13 cellular contexts compared by ENCODE assay signal in the genomic region with DNA sequence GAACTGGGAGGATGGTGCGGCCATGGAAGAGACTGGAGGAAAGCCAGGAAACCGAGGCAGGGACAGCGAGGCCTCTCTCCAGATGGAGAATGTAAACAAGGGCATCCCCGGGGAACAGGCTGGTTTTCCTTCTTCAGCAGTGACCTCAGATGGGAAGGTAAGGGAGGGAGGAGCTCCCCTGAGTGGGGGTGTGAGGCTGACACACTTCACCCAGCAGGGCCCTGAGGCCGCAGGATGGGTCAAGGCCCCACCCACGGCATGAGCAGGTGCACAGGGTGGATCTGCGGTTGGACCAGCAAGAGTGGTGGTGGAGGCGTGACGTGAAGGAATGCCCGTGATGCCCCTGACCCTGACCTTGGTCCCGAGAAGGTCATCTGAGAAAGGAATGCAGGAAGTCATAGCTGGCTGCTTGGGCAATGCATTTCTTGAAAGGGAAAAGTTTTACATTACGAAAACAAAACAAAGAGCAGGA. TPM values are rescaled to one million over a fixed set of nuclear protein-coding genes. Genes with fewer than 3 reads are reported as not detected.
A peak's percentile ranks its signal among the peaks of the same experiment; 100 is the strongest.
DNase-seq lines count a peak whose midpoint lies in the region; ATAC-seq and TF ChIP-seq lines count a peak whose summit lies in the region.
"Had no signal": no experiment of that assay in that cellular context is flagged by ENCODE, and none has a peak within 500 bp of the region (broad histone marks: within the 10 kb centered on the region; RNA-seq: fewer than 3 reads in every experiment).

No MANE protein-coding gene starts in this region.

- H3K4ac ChIP-seq in IMR-90 (ENCODE audit: low read depth, low read length): peak overlapping the region; percentile 9; the same call in 1 of the 2 replicates

- no peak overlapping the region for H4K91ac ChIP-seq in IMR-90 (ENCODE audit: insufficient read depth, low read depth, low read length)

- H3K4me1 ChIP-seq in IMR-90 (ENCODE audit: control insufficient read depth, insufficient read depth, low read length) (peaks cover 15% of the 10 kb centered on the region; the same call in 1 of the 2 replicates), gastrocnemius medialis (peaks cover 0 to 3% of the 10 kb centered on the region in 2 donors)

- H3K18ac ChIP-seq in IMR-90 (ENCODE audit: low read depth, low read length): no peak overlapping the region

- in situ Hi-C loops in IMR-90 (cut with MboI; ENCODE audit: low sequenced_read_pairs): no loop called here
- in situ Hi-C loops in gastrocnemius medialis (cut with MboI; ENCODE audit: low sequenced_read_pairs in 4 of 4): no loop called here

- H3K9me1 ChIP-seq in IMR-90 (ENCODE audit: insufficient read depth, low read length): peaks cover 19% of the 10 kb centered on the region

- ATAC-seq in IMR-90 (ENCODE audit: low read depth) (peak; percentile 82), gastrocnemius medialis (no peak), HG03097 (IDR thresholded peaks at IDR 0.05; ENCODE audit: low FRiP score, unreplicated experiment) (no peak), GM19463 (IDR thresholded peaks at IDR 0.05; ENCODE audit: unreplicated experiment) (no peak)

- H3K23ac ChIP-seq in IMR-90 (ENCODE audit: low read depth, low read length): no peak overlapping the region

- POLR2A ChIA-PET in IMR-90 (lab: Charles Lee; ENCODE audit: unreplicated experiment): no interaction called here

- H2BK120ac ChIP-seq in IMR-90 (ENCODE audit: low read depth, low read length): no peak overlapping the region

- DNase-seq in IMR-90 (peak; percentile 54), chondrocyte (ENCODE audit: low spot score) (no peak), islet precursor cell (peak; percentile 46), gastrocnemius medialis (no peak), activated gamma-delta T cell treated with Interleukin-2 at 50 U/mL for 16 hours (no peak)
- DNase-seq in activated effector memory CD4-positive, alpha-beta T cell treated with Interleukin-2 at 50 U/mL for 16 hours: no peak
- DNase-seq: activated CD4-positive, alpha-beta memory T cell treated with anti-CD3 and anti-CD28 coated beads, Interleukin-2, amount 10 ng/mL, durations not matched to agents 7 days and 5 days; left cardiac atrium; NCI-H2029; nucleus accumbens; SIG-M5 had no signal

- no peak for TF ChIP-seq CTCF in IMR-90 (conservative IDR thresholded peaks at IDR 0.05; ENCODE audit: low read depth, low read length)
- no peak for TF ChIP-seq CTCF in chondrocyte (IDR thresholded peaks at IDR 0.05)
- no peak for TF ChIP-seq CTCF in gastrocnemius medialis (IDR thresholded peaks at IDR 0.05 in 4 of 5, conservative IDR thresholded peaks at IDR 0.05 in 1 of 5)

- H3K9me3 Mint-ChIP-seq in chondrocyte (ENCODE audit: low read depth): no peaks in the 10 kb centered on the region
- H3K9me3 Mint-ChIP-seq: activated CD4-positive, alpha-beta memory T cell treated with anti-CD3 and anti-CD28 coated beads, Interleukin-2, amount 10 ng/mL, durations not matched to agents 7 days and 5 days had no signal

- no peak overlapping the region for H3K56ac ChIP-seq in IMR-90 (ENCODE audit: extremely low read depth, insufficient read depth, low read length)

- no peak for TF ChIP-seq RAD21 in IMR-90 (IDR thresholded peaks at IDR 0.05; ENCODE audit: low read length)

- H2BK5ac ChIP-seq in IMR-90 (ENCODE audit: low read depth, low read length, poor library complexity, severe bottlenecking): no peak overlapping the region

- peak overlapping the region; percentile 91 for H2AK9ac ChIP-seq in IMR-90 (replicated peaks; ENCODE audit: low read depth, low read length, poor library complexity)

- H3K27ac ChIP-seq in IMR-90 (ENCODE audit: insufficient read depth, low read length) (peak overlapping the region; percentile 51; the same call in 1 of the 2 replicates), gastrocnemius medialis (peak overlapping the region; percentile 61 to 73 (median 70))

- H3K4me2 ChIP-seq in IMR-90 (ENCODE audit: low read depth, low read length): no peak overlapping the region

- H2AFZ ChIP-seq in IMR-90 (replicated peaks; ENCODE audit: low read length, poor library complexity): peak overlapping the region; percentile 24

- intact Hi-C loops in IMR-90 (cut with micrococcal nuclease) (no loop called here), gastrocnemius medialis (cut with DNase I; ENCODE audit: low total_unique reads) (no loop called here)

- H3K14ac ChIP-seq in IMR-90 (replicated peaks; ENCODE audit: low read depth, low read length): 0 out of 2 replicates have a peak overlapping the region, but pooled peaks have one; percentile 39

- no peak overlapping the region for H2BK20ac ChIP-seq in IMR-90 (ENCODE audit: low read depth, low read length)

- H4K20me1 ChIP-seq in IMR-90 (ENCODE audit: insufficient read depth, low read length): no peaks in the 10 kb centered on the region; the same call in 1 of the 2 replicates

- H3K27me3 ChIP-seq in IMR-90 (ENCODE audit: control insufficient read depth, insufficient read depth, low read length) (no peaks in the 10 kb centered on the region), gastrocnemius medialis (no peaks in the 10 kb centered on the region)

- no peak overlapping the region for H2BK15ac ChIP-seq in IMR-90 (ENCODE audit: low read depth, low read length)

- H3K9ac ChIP-seq in IMR-90 (ENCODE audit: low read depth, low read length): no peak overlapping the region

- H3K4me3 Mint-ChIP-seq in chondrocyte (ENCODE audit: unreplicated experiment): no peak overlapping the region
- H3K4me3 Mint-ChIP-seq: activated CD4-positive, alpha-beta memory T cell treated with anti-CD3 and anti-CD28 coated beads, Interleukin-2, amount 10 ng/mL, durations not matched to agents 7 days and 5 days had no signal

- no peak overlapping the region for H4K8ac ChIP-seq in IMR-90 (ENCODE audit: low read depth in 2 of 2, low read length in 2 of 2)

- H3K4me3 ChIP-seq in IMR-90 (ENCODE audit: insufficient read depth, low read depth, low read length) (no peak overlapping the region), gastrocnemius medialis (no peak overlapping the region)

- peaks cover 0 to 25% of the 10 kb centered on the region in 2 experiments; a peak in 1 of 4 replicates for H3K79me1 ChIP-seq in IMR-90 (ENCODE audit: low read depth in 1 of 2, low read length in 2 of 2)

- dilution Hi-C loops in IMR-90 (cut with HindIII; ENCODE audit: low sequenced_read_pairs, unreplicated experiment): no loop called here

- CTCF ChIA-PET in IMR-90 (lab: Yijun Ruan, JAX): interaction anchor here (0.6 kb wide), 1 partner anchor 315 kb away, joined by 5 read pairs; no protein-coding TSS in a partner anchor

- H2AK5ac ChIP-seq in IMR-90 (ENCODE audit: low read depth, low read length): peak overlapping the region; percentile 71

- 63% methylated on average over 8 of the region's 12 CpGs; no CpG with 5 or more reads in 1 of the 2 experiments for WGBS in IMR-90 (ENCODE audit: extremely low coverage in 2 of 2, insufficient read length in 1 of 2), 2 experiments

- peaks cover 24% of the 10 kb centered on the region for H3K4me1 Mint-ChIP-seq in chondrocyte (ENCODE audit: low read depth)

- no TSS peak for BruUV-seq in IMR-90 (replicated peaks; lab: Mats Ljungman, UMichigan)

- H4K5ac ChIP-seq in IMR-90 (ENCODE audit: low read depth, low read length): no peak overlapping the region; the same call in 1 of the 2 replicates

- H3K9me3 ChIP-seq in IMR-90 (ENCODE audit: control insufficient read depth, insufficient read depth, low read length) (no peaks in the 10 kb centered on the region), gastrocnemius medialis (no peaks in the 10 kb centered on the region)

- H3K27me3 Mint-ChIP-seq in chondrocyte (ENCODE audit: low read depth): no peaks in the 10 kb centered on the region
- H3K27me3 Mint-ChIP-seq: activated CD4-positive, alpha-beta memory T cell treated with anti-CD3 and anti-CD28 coated beads, Interleukin-2, amount 10 ng/mL, durations not matched to agents 7 days and 5 days had no signal

- no peak for TF ChIP-seq POLR2A in IMR-90 (IDR thresholded peaks at IDR 0.05; ENCODE audit: low read depth, low read length)
- TF ChIP-seq POLR2A in gastrocnemius medialis (IDR thresholded peaks at IDR 0.05): no peak

- H3K36me3 ChIP-seq in IMR-90 (ENCODE audit: control insufficient read depth, insufficient read depth, low read length) (peaks cover 1% of the 10 kb centered on the region; the same call in 1 of the 2 replicates), gastrocnemius medialis (no peaks in the 10 kb centered on the region)

- peaks cover 3% of the 10 kb centered on the region for H3K36me3 Mint-ChIP-seq in chondrocyte (ENCODE audit: low read depth)

- peak overlapping the region; percentile 75 for H3K27ac Mint-ChIP-seq in chondrocyte (ENCODE audit: unreplicated experiment)
- H3K27ac Mint-ChIP-seq: activated CD4-positive, alpha-beta memory T cell treated with anti-CD3 and anti-CD28 coated beads, Interleukin-2, amount 10 ng/mL, durations not matched to agents 7 days and 5 days had no signal

TF ChIP-seq in IMR-90, 13 proteins besides CTCF, POLR2A, EP300 and RAD21:
- TF ChIP-seq CEBPB (IDR thresholded peaks at IDR 0.05; ENCODE audit: low read depth, low read length): no peak
- no peak for TF ChIP-seq FOS (IDR thresholded peaks at IDR 0.05; ENCODE audit: low read depth, low read length)
- no peak for TF ChIP-seq MXI1 (IDR thresholded peaks at IDR 0.05; ENCODE audit: borderline replicate concordance, low read depth, low read length)
- peak; percentile 27; the same call in 1 of the 2 replicates for TF ChIP-seq MAZ (IDR thresholded peaks at IDR 0.05; ENCODE audit: borderline replicate concordance, low read depth, low read length)
- TF ChIP-seq NFE2L2 (IDR thresholded peaks at IDR 0.05; ENCODE audit: low read depth, low read length): no peak
- no peak for TF ChIP-seq CHD1 (IDR thresholded peaks at IDR 0.05; ENCODE audit: low read depth, low read length)
- no peak for TF ChIP-seq BHLHE40 (IDR thresholded peaks at IDR 0.05; ENCODE audit: low read depth, low read length)

RNA-seq across cellular contexts. Expression of gene ADCY3, which starts 48.1 kb away (rescaled TPM):
- 16.4 and 17.4 TPM in 2 replicates for total RNA-seq in IMR-90 (2012; rRNA removed)
- polyA plus RNA-seq in IMR-90 (2012; rRNA removed): 46.1 and 50.4 TPM in 2 replicates
- 52.5 and 55.2 TPM in 2 replicates for polyA plus RNA-seq in IMR-90 (2012; cell fraction: cytosol; rRNA removed)
- polyA plus RNA-seq in IMR-90 (2012; cell fraction: nucleus; rRNA removed; ENCODE audit: low replicate concordance): 83.7 and 123 TPM in 2 replicates
- 57.5 to 69.3 TPM (median 62.6 TPM) in 3 replicates for total RNA-seq in chondrocyte
- total RNA-seq in gastrocnemius medialis: 10 to 100 TPM in 2 of 4 donors, 1 to 10 TPM in 2; 3.9 to 16.6 (median 12.3) TPM

Comparison
In these comparisons a context has a peak if more than half of its experiments do, and no peak if none do; other contexts are left out.
1. DNase-seq: peak in IMR-90 (single experiment) and islet precursor cell (single experiment); none in chondrocyte (single experiment), gastrocnemius medialis (0 of 2), activated effector memory CD4-positive, alpha-beta T cell treated with Interleukin-2 at 50 U/mL for 16 hours (single experiment) and activated gamma-delta T cell treated with Interleukin-2 at 50 U/mL for 16 hours (single experiment).